In the genomic region with DNA sequence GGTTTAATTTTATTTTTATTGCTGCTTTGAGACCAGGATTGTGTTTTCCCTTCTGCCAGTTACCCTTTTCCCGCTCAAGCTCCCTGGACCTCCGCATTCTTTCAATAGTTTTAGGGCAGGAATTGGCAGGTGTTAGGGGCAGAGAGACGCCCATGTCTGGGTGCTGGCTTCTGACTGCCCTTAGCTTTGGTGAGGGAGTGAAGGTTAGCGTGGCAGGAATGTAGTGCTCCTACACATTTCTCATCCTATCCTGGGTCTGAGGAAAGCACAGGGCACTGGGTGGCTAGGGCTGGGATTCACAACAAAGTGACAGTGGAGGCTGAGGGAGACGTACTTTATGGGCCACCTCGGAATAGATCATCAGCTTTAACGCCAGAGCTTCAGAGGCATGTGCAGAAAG, we compare ENCODE assay signal across 9 cellular contexts.
A peak's percentile ranks its signal among the peaks of the same experiment; 100 is the strongest.
DNase-seq lines count a peak whose midpoint lies in the region; ATAC-seq and TF ChIP-seq lines count a peak whose summit lies in the region.
"Had no signal": no experiment of that assay in that cellular context is flagged by ENCODE, and none has a peak within 500 bp of the region (broad histone marks: within the 10 kb centered on the region; RNA-seq: fewer than 3 reads in every experiment).

No MANE protein-coding gene starts in this region.

- no peaks in the 10 kb centered on the region for H3K9me2 ChIP-seq in OCI-LY7 (ENCODE audit: insufficient read depth, low read length)

- no peaks in the 10 kb centered on the region for H3K27me3 ChIP-seq in muscle layer of duodenum (ENCODE audit: low read depth, low read length)
- no peaks in the 10 kb centered on the region for H3K27me3 ChIP-seq in tibial artery

- H3K4me3 ChIP-seq in OCI-LY7 (ENCODE audit: low read depth, low read length, poor library complexity, severe bottlenecking) (no peak overlapping the region), muscle layer of duodenum (ENCODE audit: low read depth in 1 of 2, low read length in 2 of 2) (peak overlapping the region in 1 of 2 donors; percentile 22), tibial artery (no peak overlapping the region)

- no TSS peak for BruUV-seq in OCI-LY7 (replicated peaks; lab: Mats Ljungman, UMichigan)

- H3K27ac ChIP-seq in OCI-LY7 (ENCODE audit: low read depth, low read length, poor library complexity, severe bottlenecking) (peak overlapping the region; percentile 8), muscle layer of duodenum (ENCODE audit: low read length) (peak overlapping the region; percentile 60), tibial artery (peak overlapping the region; percentile 83 to 84)

- CTCF ChIA-PET in OCI-LY7 (lab: Charles Lee; ENCODE audit: unreplicated experiment): interaction anchor here (0.8 kb wide), 1 partner anchor 57 kb away, joined by 3 read pairs; no protein-coding TSS in a partner anchor

- H3K4me1 ChIP-seq in OCI-LY7 (ENCODE audit: insufficient read depth, low read length, poor library complexity, severe bottlenecking): peaks cover 82% of the 10 kb centered on the region
- peaks cover 14 to 22% of the 10 kb centered on the region in 2 donors for H3K4me1 ChIP-seq in muscle layer of duodenum (ENCODE audit: control insufficient read depth in 1 of 2, insufficient read depth in 2 of 2, low read length in 2 of 2)
- H3K4me1 ChIP-seq in tibial artery: peaks cover 0 to 56% (median 28%) of the 10 kb centered on the region in 4 donors

- TF ChIP-seq CTCF in OCI-LY7 (conservative IDR thresholded peaks at IDR 0.05; ENCODE audit: low read length) (no peak), tibial artery (IDR thresholded peaks at IDR 0.05) (no peak)

- intact Hi-C loops in OCI-LY7 (cut with micrococcal nuclease; ENCODE audit: unreplicated experiment): no loop called here
- intact Hi-C loops in tibial artery (cut with DNase I; ENCODE audit: low total_unique reads): no loop called here

- no peaks in the 10 kb centered on the region for H4K20me1 ChIP-seq in OCI-LY7 (ENCODE audit: insufficient read depth, low read length)

- no peak for ATAC-seq in GM21619 (IDR thresholded peaks at IDR 0.05; ENCODE audit: unreplicated experiment)
- ATAC-seq in HG03135 (IDR thresholded peaks at IDR 0.05; ENCODE audit: unreplicated experiment): no peak

- peak overlapping the region; percentile 11; the same call in 1 of the 2 replicates for H3K4me2 ChIP-seq in OCI-LY7 (ENCODE audit: low read length)

- DNase-seq in OCI-LY7 (ENCODE audit: low spot score): no peak
- DNase-seq in ecto neural progenitor cell (ENCODE audit: low spot score): peak; percentile 60
- no peak for DNase-seq in tibial artery
- DNase-seq in DMS79 (lab: John Stamatoyannopoulos, UW): no peak
- DNase-seq in activated naive CD4-positive, alpha-beta T cell treated with anti-CD3 and anti-CD28 coated beads, Interleukin-2, amount 50 U/mL, for 16 hours: no peak
- DNase-seq: foreskin melanocyte had no signal

- no peaks in the 10 kb centered on the region for H3K9me3 ChIP-seq in OCI-LY7 (ENCODE audit: low read length)
- no peaks in the 10 kb centered on the region for H3K9me3 ChIP-seq in muscle layer of duodenum (ENCODE audit: control insufficient read depth in 1 of 2, low read length in 2 of 2)
- H3K9me3 ChIP-seq in tibial artery: no peaks in the 10 kb centered on the region

- POLR2A ChIA-PET in OCI-LY7 (lab: Charles Lee): interaction anchor here (0.6 to 1.2 kb wide), 4 partner anchors 9 to 112 kb away, joined by 3 to 4 read pairs (median 3); no protein-coding TSS in a partner anchor

- no peaks in the 10 kb centered on the region for H3K36me3 ChIP-seq in OCI-LY7 (ENCODE audit: insufficient read depth, low read length)
- no peaks in the 10 kb centered on the region for H3K36me3 ChIP-seq in muscle layer of duodenum (ENCODE audit: control insufficient read depth in 1 of 2, insufficient read depth in 2 of 2, low read length in 2 of 2)
- H3K36me3 ChIP-seq in tibial artery: no peaks in the 10 kb centered on the region

- no peaks in the 10 kb centered on the region for H3K79me2 ChIP-seq in OCI-LY7 (ENCODE audit: insufficient read depth, low read depth, low read length)

- peak overlapping the region; percentile 52; the same call in 1 of the 2 replicates for H2AFZ ChIP-seq in OCI-LY7 (ENCODE audit: low read length)

Comparison
In these comparisons a context has a peak if more than half of its experiments do, and no peak if none do; other contexts are left out.
1. H3K27ac ChIP-seq: peak in every context shown above with its lines; median percentile 84 in tibial artery; 60 in muscle layer of duodenum; 8 in OCI-LY7.